In the genomic region with DNA sequence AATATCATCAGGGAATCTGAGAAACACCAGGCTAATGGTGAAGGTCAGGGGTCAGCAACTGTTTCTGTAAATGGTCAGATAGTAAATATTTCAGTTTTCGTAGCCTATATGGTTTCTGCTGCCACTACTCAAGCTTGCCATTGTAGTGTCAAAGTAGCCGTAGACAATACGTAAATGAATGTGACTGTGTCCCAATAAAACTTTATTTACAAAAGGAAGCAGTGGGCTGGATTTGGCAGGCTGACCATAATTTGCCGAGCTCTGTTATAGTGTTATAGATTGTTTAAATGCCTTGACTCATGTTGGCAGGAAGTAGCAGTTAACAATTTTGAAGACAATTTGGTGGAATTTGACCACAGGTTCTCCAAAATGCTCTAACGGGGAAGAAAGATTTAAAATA, we compare ENCODE assay signal across 13 cellular contexts.
DNase-seq lines count a peak whose midpoint lies in the region; ATAC-seq, FAIRE-seq and TF ChIP-seq lines count a peak whose summit lies in the region.
"Had no signal": no experiment of that assay in that cellular context is flagged by ENCODE, and none has a peak within 500 bp of the region (broad histone marks: within the 10 kb centered on the region; RNA-seq: fewer than 3 reads in every experiment).

No MANE protein-coding gene starts in this region.

- no peak overlapping the region for H2AFZ ChIP-seq in K562 (ENCODE audit: low read depth, low read length)

- H3K9me3 ChIP-seq in CD4-positive, CD25-positive, alpha-beta regulatory T cell (ENCODE audit: control insufficient read depth in 2 of 2, low read length in 2 of 2), result no peaks in the 10 kb centered on the region
- H3K9me3 ChIP-seq in K562 (replicated peaks; ENCODE audit: control insufficient read depth, insufficient read depth, low read depth, low read length) (no peaks in the 10 kb centered on the region), suprapubic skin (no peaks in the 10 kb centered on the region)
- H3K9me3 ChIP-seq: HAP-1 had no signal

- H3K36me3 ChIP-seq in CD4-positive, CD25-positive, alpha-beta regulatory T cell (ENCODE audit: control insufficient read depth, insufficient read depth, low read length), result peaks cover 81% of the 10 kb centered on the region
- H3K36me3 ChIP-seq in K562 (ENCODE audit: control insufficient read depth, insufficient read depth, low read length) (peaks cover 54% of the 10 kb centered on the region; the same call in 2 of the 3 replicates), suprapubic skin (peaks cover 22% of the 10 kb centered on the region)
- H3K36me3 ChIP-seq: HAP-1 had no signal

- no peak for DNase-seq in CD4-positive, CD25-positive, alpha-beta regulatory T cell
- peak; percentile 10 for DNase-seq in KG1 (lab: John Stamatoyannopoulos, UW)
- DNase-seq in K562 (ENCODE audit: extremely low read depth in 1 of 4, low spot score in 3 of 4), result no peak
- no peak for DNase-seq in naive B cell
- no peak for DNase-seq in inferior parietal cortex (ENCODE audit: extremely low spot score)
- DNase-seq in suprapubic skin (ENCODE audit: low spot score in 2 of 2), result no peak
- no peak for DNase-seq in SHP77 treated with DMSO at 0.1 percent for 48 hours (lab: John Stamatoyannopoulos, UW)
- DNase-seq in retina, result no peak
- DNase-seq: DND-41, head of caudate nucleus, NCI-H524, T1000 had no signal

- no peak overlapping the region for H3K9ac ChIP-seq in K562 (ENCODE audit: insufficient read depth in 1 of 2, low read depth in 2 of 2, low read length in 2 of 2)

- no peaks in the 10 kb centered on the region for H3K9me1 ChIP-seq in K562 (ENCODE audit: control insufficient read depth, insufficient read depth, low read length)

- H3K27me3 Mint-ChIP-seq in CD4-positive, CD25-positive, alpha-beta regulatory T cell, result no peaks in the 10 kb centered on the region
- H3K27me3 Mint-ChIP-seq in naive B cell, result no peaks in the 10 kb centered on the region

- peaks cover 44 to 98% (median 76%) of the 10 kb centered on the region in 4 donors for H3K4me1 Mint-ChIP-seq in CD4-positive, CD25-positive, alpha-beta regulatory T cell
- peaks cover 66 to 88% (median 77%) of the 10 kb centered on the region in 3 donors for H3K4me1 Mint-ChIP-seq in naive B cell

- TF ChIP-seq POLR2A in K562 (conservative IDR thresholded peaks at IDR 0.05) (no peak), suprapubic skin (IDR thresholded peaks at IDR 0.05) (no peak)

- H3K9me3 Mint-ChIP-seq in CD4-positive, CD25-positive, alpha-beta regulatory T cell, result no peaks in the 10 kb centered on the region
- no peaks in the 10 kb centered on the region for H3K9me3 Mint-ChIP-seq in naive B cell

- no peak overlapping the region for H3K4me2 ChIP-seq in K562 (ENCODE audit: insufficient read depth, low read length)

- H3K4me3 Mint-ChIP-seq in CD4-positive, CD25-positive, alpha-beta regulatory T cell, result no peak overlapping the region
- H3K4me3 Mint-ChIP-seq in naive B cell, result peak overlapping the region in 1 of 8 donors; percentile 54

- peaks cover 71% of the 10 kb centered on the region for H3K36me3 Mint-ChIP-seq in CD4-positive, CD25-positive, alpha-beta regulatory T cell
- peaks cover 28 to 54% of the 10 kb centered on the region in 2 donors for H3K36me3 Mint-ChIP-seq in naive B cell

- no peak for TF ChIP-seq RAD21 in K562 (CRISPR knock-in tag; conservative IDR thresholded peaks at IDR 0.05 in 1 of 2, IDR thresholded peaks at IDR 0.05 in 1 of 2)

- FAIRE-seq in K562 (lab: Jason Lieb, UNC), result peak; percentile 68

- TF ChIP-seq EP300 in K562 (IDR thresholded peaks at IDR 0.05; ENCODE audit: low read length), result no peak
- no peak for TF ChIP-seq EP300 in suprapubic skin (IDR thresholded peaks at IDR 0.05)

- H3K27ac Mint-ChIP-seq in CD4-positive, CD25-positive, alpha-beta regulatory T cell, result peak overlapping the region in 2 of 3 donors; percentile 39 to 72
- H3K27ac Mint-ChIP-seq in naive B cell, result peak overlapping the region; percentile 73 to 99 (median 89)

- intact Hi-C loops in K562 (cut with micrococcal nuclease), result no loop called here

- no peak for ATAC-seq in CD4-positive, CD25-positive, alpha-beta regulatory T cell (ENCODE audit: low read depth in 2 of 2)
- ATAC-seq in K562 (no peak), naive B cell (ENCODE audit: low read depth in 2 of 2) (no peak)

- BruUV-seq in K562 (replicated peaks; lab: Mats Ljungman, UMichigan), result no TSS peak

- H3K27ac ChIP-seq in CD4-positive, CD25-positive, alpha-beta regulatory T cell (ENCODE audit: insufficient read depth, low read length, poor library complexity, severe bottlenecking), result no peak overlapping the region
- peak overlapping the region; percentile 32; the same call in 1 of the 3 replicates for H3K27ac ChIP-seq in K562 (ENCODE audit: extremely low read depth, low read depth, low read length)
- no peak overlapping the region for H3K27ac ChIP-seq in suprapubic skin

- in situ Hi-C loops in K562 (cut with MboI), result no loop called here

- CTCF ChIA-PET in K562 (lab: Yijun Ruan, JAX; ENCODE audit: low intra/inter-chr PET ratio), result no interaction called here

- no peaks in the 10 kb centered on the region for H4K20me1 ChIP-seq in K562 (replicated peaks; ENCODE audit: control insufficient read depth, insufficient read depth, low read length)

- no peaks in the 10 kb centered on the region for H3K79me2 ChIP-seq in K562 (ENCODE audit: control insufficient read depth, insufficient read depth, low read length)

- WGBS in K562 (ENCODE audit: insufficient coverage, low coverage, missing lambda C conversion rate), result 61% methylated on average over 4 of the region's 5 CpGs
- WGBS in suprapubic skin, result 79% methylated on average over 5 of the region's 5 CpGs

- peaks cover 45% of the 10 kb centered on the region for H3K4me1 ChIP-seq in CD4-positive, CD25-positive, alpha-beta regulatory T cell (ENCODE audit: control insufficient read depth, insufficient read depth, low read length, poor library complexity, severe bottlenecking)
- H3K4me1 ChIP-seq in K562 (replicated peaks in 1 of 2; ENCODE audit: control insufficient read depth in 2 of 2, insufficient read depth in 2 of 2, low read length in 2 of 2) (peaks cover 0 to 7% of the 10 kb centered on the region in 2 experiments; a peak in 2 of 5 replicates), suprapubic skin (peaks cover 33% of the 10 kb centered on the region)

- H3K4me3 ChIP-seq in CD4-positive, CD25-positive, alpha-beta regulatory T cell (ENCODE audit: low read depth, low read length), result no peak overlapping the region
- H3K4me3 ChIP-seq in K562 (no peak overlapping the region), suprapubic skin (no peak overlapping the region)
- H3K4me3 ChIP-seq: HAP-1 had no signal

- no peaks in the 10 kb centered on the region for H3K27me3 ChIP-seq in CD4-positive, CD25-positive, alpha-beta regulatory T cell (ENCODE audit: control insufficient read depth, insufficient read depth, low read length)
- no peaks in the 10 kb centered on the region for H3K27me3 ChIP-seq in K562 (ENCODE audit: control insufficient read depth in 2 of 2, insufficient read depth in 2 of 2, low read length in 2 of 2)
- no peaks in the 10 kb centered on the region for H3K27me3 ChIP-seq in suprapubic skin

- POLR2A ChIA-PET in K562 (lab: Yijun Ruan, JAX), result interaction anchor here (1.7 kb wide), 1 partner anchor 12 kb away, joined by 4 read pairs; no protein-coding TSS in a partner anchor

- TF ChIP-seq CTCF in K562 (IDR thresholded peaks at IDR 0.05 in 2 of 3, conservative IDR thresholded peaks at IDR 0.05 in 1 of 3; ENCODE audit: insufficient read depth in 2 of 3, low read depth in 1 of 3, low read length in 3 of 3), result no peak
- no peak for TF ChIP-seq CTCF in suprapubic skin (IDR thresholded peaks at IDR 0.05)

TF ChIP-seq in K562, 482 proteins besides CTCF, POLR2A, EP300 and RAD21 (continues in another document):
- TF ChIP-seq KDM2B (CRISPR knock-in tag; IDR thresholded peaks at IDR 0.05) (no peak), NR2C1 (IDR thresholded peaks at IDR 0.05) (no peak; the same call in 1 of the 2 replicates), NR2C1 (tag; IDR thresholded peaks at IDR 0.05) (0 out of 2 replicates have a peak, but pooled peaks have one; percentile 52), ZNF445 (CRISPR knock-in tag; IDR thresholded peaks at IDR 0.05; ENCODE audit: low read depth) (no peak), BCOR (IDR thresholded peaks at IDR 0.05) (no peak), RHOXF2B (CRISPR knock-in tag; conservative IDR thresholded peaks at IDR 0.05) (no peak)
